9 cellular contexts compared by ENCODE assay signal in the genomic region with DNA sequence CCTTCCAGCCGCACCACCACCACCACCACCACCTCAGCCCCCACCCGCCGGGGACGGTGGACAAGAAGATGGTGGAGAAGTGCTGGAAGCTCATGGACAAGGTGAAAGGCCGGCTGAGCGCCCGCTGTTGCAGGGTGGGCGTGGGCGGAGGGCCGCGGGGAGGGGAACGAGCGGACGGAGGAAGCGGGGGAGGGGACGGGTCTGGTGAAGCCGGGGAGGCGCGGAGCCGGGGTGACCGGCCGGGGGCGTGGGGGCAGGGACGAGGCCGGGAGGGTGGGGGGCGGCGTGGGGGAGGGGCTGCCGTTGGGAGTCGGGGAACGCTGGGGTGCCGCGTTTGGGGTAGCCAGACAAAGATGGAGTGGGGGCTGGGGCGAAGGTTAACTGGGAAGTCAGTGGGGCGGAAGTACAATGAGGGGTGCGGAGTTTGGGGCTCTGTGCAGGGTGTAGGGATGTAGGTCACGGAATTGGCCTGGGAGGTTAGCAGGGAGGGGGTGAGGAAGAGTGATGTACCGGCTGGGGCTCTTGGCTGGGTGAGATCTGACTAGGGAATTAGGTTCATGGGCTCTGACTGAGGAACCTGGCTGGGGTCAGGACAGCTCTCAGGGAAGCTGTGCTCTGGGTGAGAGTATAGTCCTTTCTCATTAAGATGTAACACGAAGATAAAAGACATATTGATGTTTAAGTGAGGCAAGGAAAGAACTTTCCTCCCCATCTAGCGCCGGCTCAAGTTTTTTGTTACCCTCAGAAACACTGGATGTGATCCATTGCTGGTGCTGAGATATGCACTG. TPM values are rescaled to one million over a fixed set of nuclear protein-coding genes. Genes with fewer than 3 reads are reported as not detected.
DNase-seq lines count a peak whose midpoint lies in the region; ATAC-seq and TF ChIP-seq lines count a peak whose summit lies in the region.
"Had no signal": no experiment of that assay in that cellular context is flagged by ENCODE, and none has a peak within 500 bp of the region (broad histone marks: within the 10 kb centered on the region; RNA-seq: fewer than 3 reads in every experiment).

No MANE protein-coding gene starts in this region.

- H2AFZ ChIP-seq in DND-41 (ENCODE audit: low read depth, low read length): peak overlapping the region; percentile 98
- H2AFZ ChIP-seq in fibroblast of lung (ENCODE audit: low read length): peak overlapping the region; percentile 68

- peak overlapping the region; percentile 95 for H3K4me3 Mint-ChIP-seq in activated T-cell treated with anti-CD3 and anti-CD28 coated beads, Interleukin-2, amount 50 U/mL, for 4 hours
- peak overlapping the region; percentile 93 to 100 (median 98) for H3K4me3 Mint-ChIP-seq in nephron

- H3K4me2 ChIP-seq in DND-41 (ENCODE audit: insufficient read depth, low read length) (peak overlapping the region; percentile 80), fibroblast of lung (ENCODE audit: extremely low read depth, insufficient read depth, low read length) (peak overlapping the region; percentile 85)

- H3K4me1 Mint-ChIP-seq in activated T-cell treated with anti-CD3 and anti-CD28 coated beads, Interleukin-2, amount 50 U/mL, for 4 hours (ENCODE audit: low read depth): peaks cover 30% of the 10 kb centered on the region
- H3K4me1 Mint-ChIP-seq in nephron: peaks cover 34% of the 10 kb centered on the region

- H3K79me2 ChIP-seq in DND-41 (ENCODE audit: insufficient read depth, low read length) (peaks cover 54% of the 10 kb centered on the region), fibroblast of lung (ENCODE audit: control insufficient read depth, insufficient read depth, low read length) (peaks cover 51% of the 10 kb centered on the region)

- H3K27ac ChIP-seq in DND-41 (ENCODE audit: low read length) (peak overlapping the region; percentile 89), fibroblast of lung (ENCODE audit: insufficient read depth, low read length) (peak overlapping the region; percentile 75)

- peak overlapping the region; percentile 98 to 100 for H3K4me3 ChIP-seq in DND-41 (ENCODE audit: low read depth in 1 of 2, low read length in 2 of 2)
- peak overlapping the region; percentile 92 to 99 (median 92) for H3K4me3 ChIP-seq in fibroblast of lung (replicated peaks in 1 of 4; ENCODE audit: control extremely low read depth in 1 of 4, insufficient read depth in 1 of 4, low read depth in 3 of 4, low read length in 4 of 4)

- peak; percentile 55 for DNase-seq in DND-41
- DNase-seq in MV-4-11 (lab: John Stamatoyannopoulos, UW): peak; percentile 13
- DNase-seq in activated T-cell treated with anti-CD3 and anti-CD28 coated beads, Interleukin-2, amount 50 U/mL, for 4 hours: peak; percentile 32
- DNase-seq in fibroblast of lung (ENCODE audit: low read depth in 2 of 2): peak in 1 of 2 donors; percentile 24
- DNase-seq in stimulated activated naive CD8-positive, alpha-beta T cell treated with anti-CD3 and anti-CD28 coated beads, Interleukin-15, Interleukin-2, amounts not matched to agents 100 U/mL and 50 U/mL, for 24 hours: peak; percentile 75
- DNase-seq in DMS153 treated with DMSO at 0.1 percent for 48 hours (lab: John Stamatoyannopoulos, UW; ENCODE audit: unreplicated experiment): no peak

- H3K36me3 ChIP-seq in DND-41 (ENCODE audit: insufficient read depth, low read length) (no peaks in the 10 kb centered on the region; the same call in 1 of the 2 replicates), fibroblast of lung (ENCODE audit: control insufficient read depth, insufficient read depth, low read length) (no peaks in the 10 kb centered on the region)

- peaks cover 38% of the 10 kb centered on the region for H3K4me1 ChIP-seq in DND-41 (ENCODE audit: insufficient read depth, low read length)
- peaks cover 5% of the 10 kb centered on the region for H3K4me1 ChIP-seq in fibroblast of lung (ENCODE audit: control insufficient read depth, extremely low read depth, insufficient read depth, low read length)

- no peaks in the 10 kb centered on the region for H3K27me3 Mint-ChIP-seq in activated T-cell treated with anti-CD3 and anti-CD28 coated beads, Interleukin-2, amount 50 U/mL, for 4 hours (ENCODE audit: low read depth)
- peaks cover 4% of the 10 kb centered on the region for H3K27me3 Mint-ChIP-seq in nephron (ENCODE audit: low read depth)

- peak overlapping the region; percentile 97 for H3K9ac ChIP-seq in DND-41 (ENCODE audit: low read depth, low read length)
- H3K9ac ChIP-seq in fibroblast of lung (ENCODE audit: insufficient read depth, low read length): peak overlapping the region; percentile 72

- TF ChIP-seq CTCF in DND-41 (IDR thresholded peaks at IDR 0.05; ENCODE audit: borderline replicate concordance, extremely low read depth, low read length, poor library complexity, severe bottlenecking) (no peak), fibroblast of lung (conservative IDR thresholded peaks at IDR 0.05 in 1 of 2, IDR thresholded peaks at IDR 0.05 in 1 of 2; ENCODE audit: low read depth in 1 of 2, low read length in 2 of 2) (no peak), nephron (IDR thresholded peaks at IDR 0.05; ENCODE audit: unreplicated experiment in 3 of 3) (no peak)

- H3K9me3 Mint-ChIP-seq in activated T-cell treated with anti-CD3 and anti-CD28 coated beads, Interleukin-2, amount 50 U/mL, for 4 hours: no peaks in the 10 kb centered on the region
- H3K9me3 Mint-ChIP-seq in nephron: no peaks in the 10 kb centered on the region

- peak overlapping the region; percentile 95 to 97 (median 96) for H3K27ac Mint-ChIP-seq in nephron

- no peaks in the 10 kb centered on the region for H3K9me3 ChIP-seq in DND-41 (ENCODE audit: insufficient read depth, low read length, severe bottlenecking)
- H3K9me3 ChIP-seq in fibroblast of lung (ENCODE audit: control insufficient read depth, insufficient read depth, low read depth, low read length): no peaks in the 10 kb centered on the region

- H3K36me3 Mint-ChIP-seq in activated T-cell treated with anti-CD3 and anti-CD28 coated beads, Interleukin-2, amount 50 U/mL, for 4 hours (ENCODE audit: insufficient read depth): no peaks in the 10 kb centered on the region
- H3K36me3 Mint-ChIP-seq in nephron (ENCODE audit: low read depth): no peaks in the 10 kb centered on the region

- ATAC-seq in DND-41 (ENCODE audit: insufficient read depth, low read depth) (peak; percentile 52), GM21825 (IDR thresholded peaks at IDR 0.05; ENCODE audit: unreplicated experiment) (peak; percentile 22)
- peak; percentile 38 to 41 for ATAC-seq in activated T-cell treated with anti-CD3 and anti-CD28 coated beads, Interleukin-2, amount 50 U/mL, for 4 hours
- ATAC-seq in stimulated activated naive CD8-positive, alpha-beta T cell treated with anti-CD3 and anti-CD28 coated beads, Interleukin-15, Interleukin-2, amounts not matched to agents 100 U/mL and 50 U/mL, for 24 hours: peak; percentile 56

- H3K27me3 ChIP-seq in DND-41 (ENCODE audit: insufficient read depth, low read length, poor library complexity) (no peaks in the 10 kb centered on the region), fibroblast of lung (ENCODE audit: control insufficient read depth, insufficient read depth, low read length) (no peaks in the 10 kb centered on the region)

- H4K20me1 ChIP-seq in DND-41 (ENCODE audit: insufficient read depth, low read length) (peaks cover 11% of the 10 kb centered on the region; the same call in 1 of the 2 replicates), fibroblast of lung (ENCODE audit: control insufficient read depth, extremely low read depth, insufficient read depth, low read length) (no peaks in the 10 kb centered on the region)

RNA-seq across cellular contexts. Expression of gene CBL, which starts 0.6 kb away (rescaled TPM):
- 10 to 100 TPM; 18.7 to 19.6 (median 19.5) TPM for total RNA-seq in activated T-cell treated with anti-CD3 and anti-CD28 coated beads, Interleukin-2, amount 50 U/mL, for 4 hours
- 6.4 and 12.4 TPM in 2 replicates for total RNA-seq in fibroblast of lung
- polyA plus RNA-seq in fibroblast of lung: 11.1 and 17.6 TPM in 2 replicates
- 8.0 and 9.2 TPM in 2 replicates for polyA plus RNA-seq in fibroblast of lung (2012)
- 14.3 and 35.8 TPM in 2 replicates for polyA minus RNA-seq in fibroblast of lung (ENCODE audit: low replicate concordance)

RNA-seq across cellular contexts. Expression of gene NHERF4, which starts 21.4 kb away (rescaled TPM):
- under 1 TPM in 2 of 3 donors, not detected in 1; 0.18 to 0.43 TPM for total RNA-seq in activated T-cell treated with anti-CD3 and anti-CD28 coated beads, Interleukin-2, amount 50 U/mL, for 4 hours
- total RNA-seq in fibroblast of lung: not detected in 2 replicates
- polyA plus RNA-seq in fibroblast of lung: not detected in 2 replicates
- polyA plus RNA-seq in fibroblast of lung (2012): not detected in 2 replicates
- not detected in 2 replicates for polyA minus RNA-seq in fibroblast of lung (ENCODE audit: low replicate concordance)
- total RNA-seq: activated CD8-positive, alpha-beta memory T cell treated with anti-CD3 and anti-CD28 coated beads for 36 hours had no signal

RNA-seq across cellular contexts. Expression of gene NLRX1, which starts 38.2 kb away (rescaled TPM):
- total RNA-seq in activated T-cell treated with anti-CD3 and anti-CD28 coated beads, Interleukin-2, amount 50 U/mL, for 4 hours: 10 to 100 TPM in 1 of 3 donors, 1 to 10 TPM in 2; 9.7 to 13.2 (median 9.7) TPM
- total RNA-seq in fibroblast of lung: 12.8 and 21.3 TPM in 2 replicates
- 5.7 and 6.6 TPM in 2 replicates for polyA plus RNA-seq in fibroblast of lung
- 9.1 and 10.6 TPM in 2 replicates for polyA plus RNA-seq in fibroblast of lung (2012)
- 18.2 and 18.3 TPM in 2 replicates for polyA minus RNA-seq in fibroblast of lung (ENCODE audit: low replicate concordance)

RNA-seq across cellular contexts. Expression of gene ABCG4, which starts 57.9 kb away (rescaled TPM):
- under 1 TPM in 1 of 3 donors, not detected in 2; 0.38 TPM for total RNA-seq in activated T-cell treated with anti-CD3 and anti-CD28 coated beads, Interleukin-2, amount 50 U/mL, for 4 hours
- under 0.01 and 0.17 TPM in 2 replicates for total RNA-seq in fibroblast of lung
- polyA plus RNA-seq in fibroblast of lung: 0.05 and 0.12 TPM in 2 replicates
- polyA plus RNA-seq in fibroblast of lung (2012): 0.23 and 0.30 TPM in 2 replicates
- polyA minus RNA-seq in fibroblast of lung (ENCODE audit: low replicate concordance): 0.63 and 0.93 TPM in 2 replicates
